Comparison of ENCODE assay signal across 1 cellular context in genomic region chr20:57066126-57066900, GRCh38.
TF ChIP-seq lines count a peak whose summit lies in the region.

No MANE protein-coding gene starts in this region.

TF ChIP-seq in H1, 55 proteins besides CTCF, POLR2A, EP300 and RAD21 (continued from another document):
- TF ChIP-seq CTBP2 (IDR thresholded peaks at IDR 0.05; ENCODE audit: borderline replicate concordance, insufficient read depth, insufficient read length, low read length) (no peak), BACH1 (IDR thresholded peaks at IDR 0.05; ENCODE audit: low read length) (no peak), SUZ12 (IDR thresholded peaks at IDR 0.05; ENCODE audit: low read length) (no peak)
TF ChIP-seq in H1: peak in this region for 0.
